ENCODE assay signal across 14 cellular contexts in genomic region chr1:204463125-204464060, GRCh38. TPM values are rescaled to one million over a fixed set of nuclear protein-coding genes. Genes with fewer than 3 reads are reported as not detected.
DNase-seq lines count a peak whose midpoint lies in the region; ATAC-seq and TF ChIP-seq lines count a peak whose summit lies in the region.
"Had no signal": no experiment of that assay in that cellular context is flagged by ENCODE, and none has a peak within 500 bp of the region (broad histone marks: within the 10 kb centered on the region; RNA-seq: fewer than 3 reads in every experiment).

No MANE protein-coding gene starts in this region.

- intact Hi-C loops in activated CD4-positive, alpha-beta T cell treated with anti-CD3 and anti-CD28 coated beads, Interleukin-2, amount 10 ng/mL, durations not matched to agents 24 days and 14 days (cut with micrococcal nuclease): no loop called here

- H3K9me3 ChIP-seq in lung (ENCODE audit: control insufficient read depth in 2 of 2, insufficient read depth in 1 of 2, low read length in 1 of 2): no peaks in the 10 kb centered on the region

- no peak overlapping the region for H3K4me3 Mint-ChIP-seq in activated CD4-positive, alpha-beta T cell treated with anti-CD3 and anti-CD28 coated beads, Interleukin-2, amount 10 ng/mL, durations not matched to agents 24 days and 14 days

- H3K36me3 Mint-ChIP-seq in activated CD4-positive, alpha-beta T cell treated with anti-CD3 and anti-CD28 coated beads, Interleukin-2, amount 10 ng/mL, durations not matched to agents 24 days and 14 days (ENCODE audit: low read depth): peaks cover 48% of the 10 kb centered on the region

- peaks cover 0 to 26% of the 10 kb centered on the region in 2 donors for H3K36me3 ChIP-seq in lung (ENCODE audit: control insufficient read depth in 2 of 2, insufficient read depth in 2 of 2, low read length in 2 of 2)

- ATAC-seq in lung (ENCODE audit: insufficient read depth, low FRiP score) (no peak), GM19328 (IDR thresholded peaks at IDR 0.05; ENCODE audit: unreplicated experiment) (no peak)

- WGBS in lung, 2 donors: 69 to 73% methylated on average over 10 of the region's 10 CpGs

- no peaks in the 10 kb centered on the region for H3K9me3 Mint-ChIP-seq in activated CD4-positive, alpha-beta T cell treated with anti-CD3 and anti-CD28 coated beads, Interleukin-2, amount 10 ng/mL, durations not matched to agents 24 days and 14 days
- H3K9me3 Mint-ChIP-seq: immature natural killer cell had no signal

- peaks cover 54% of the 10 kb centered on the region for H3K4me1 Mint-ChIP-seq in activated CD4-positive, alpha-beta T cell treated with anti-CD3 and anti-CD28 coated beads, Interleukin-2, amount 10 ng/mL, durations not matched to agents 24 days and 14 days

- no peaks in the 10 kb centered on the region for H3K27me3 ChIP-seq in lung (ENCODE audit: control insufficient read depth, insufficient read depth)

- DNase-seq in activated CD4-positive, alpha-beta T cell treated with anti-CD3 and anti-CD28 coated beads, Interleukin-2, amount 10 ng/mL, durations not matched to agents 24 days and 14 days: no peak
- DNase-seq in activated CD4-positive, alpha-beta T cell treated with anti-CD3 and anti-CD28 coated beads, Interleukin-2, amount 50 U/mL, for 1 hour: no peak
- DNase-seq in caudate nucleus (lab: John Stamatoyannopoulos, UW): no peak
- no peak for DNase-seq in lung (ENCODE audit: low spot score)
- no peak for DNase-seq in DMS153 (lab: John Stamatoyannopoulos, UW)
- DNase-seq in DMS53 (lab: John Stamatoyannopoulos, UW): no peak
- DNase-seq: activated CD4-positive, alpha-beta T cell treated with anti-CD3 and anti-CD28 coated beads for 4 hours; GF-D8; immature natural killer cell; KG1; NCI-H2171; occipital lobe had no signal

- H3K27ac ChIP-seq in caudate nucleus (ENCODE audit: low read depth, low read length) (peak overlapping the region; percentile 98), lung (ENCODE audit: low read depth in 1 of 2, low read length in 1 of 2) (peak overlapping the region; percentile 34 to 79), temporal lobe (ENCODE audit: low read depth, low read length) (peak overlapping the region; percentile 98)

- H3K4me3 ChIP-seq in lung: no peak overlapping the region

- TF ChIP-seq CTCF in lung (IDR thresholded peaks at IDR 0.05; ENCODE audit: control extremely low read depth, extremely low read depth): no peak

- peaks cover 25 to 34% of the 10 kb centered on the region in 2 donors for H3K4me1 ChIP-seq in lung (ENCODE audit: control insufficient read depth in 2 of 2, insufficient read depth in 2 of 2, low read length in 2 of 2)

- H3K27ac Mint-ChIP-seq in activated CD4-positive, alpha-beta T cell treated with anti-CD3 and anti-CD28 coated beads, Interleukin-2, amount 10 ng/mL, durations not matched to agents 24 days and 14 days: peak overlapping the region; percentile 3

- H3K27me3 Mint-ChIP-seq in activated CD4-positive, alpha-beta T cell treated with anti-CD3 and anti-CD28 coated beads, Interleukin-2, amount 10 ng/mL, durations not matched to agents 24 days and 14 days: no peaks in the 10 kb centered on the region

RNA-seq across cellular contexts. Expression of gene PIK3C2B, which starts 31.2 kb away (rescaled TPM):
- 22.7 and 23.6 TPM in 2 replicates for total RNA-seq in activated CD4-positive, alpha-beta T cell treated with anti-CD3 and anti-CD28 coated beads, Interleukin-2, amount 10 ng/mL, durations not matched to agents 24 days and 14 days
- total RNA-seq in lung: 10 to 100 TPM; 36.9 to 37.6 TPM
- 10 to 100 TPM; 11.9 to 13.2 TPM for polyA plus RNA-seq in lung
- total RNA-seq in temporal lobe: 33.2 TPM

RNA-seq across cellular contexts. Expression of gene PPP1R15B, which starts 51.8 kb away (rescaled TPM):
- total RNA-seq in activated CD4-positive, alpha-beta T cell treated with anti-CD3 and anti-CD28 coated beads, Interleukin-2, amount 10 ng/mL, durations not matched to agents 24 days and 14 days: 70.9 and 74.0 TPM in 2 replicates
- 10 to 100 TPM; 43.9 to 57.0 TPM for total RNA-seq in lung
- 10 to 100 TPM; 14.6 to 29.8 TPM for polyA plus RNA-seq in lung
- total RNA-seq in temporal lobe: 37.9 TPM

RNA-seq across cellular contexts. Expression of gene MDM4, which starts 52.8 kb away (rescaled TPM):
- 81.5 and 85.5 TPM in 2 replicates for total RNA-seq in activated CD4-positive, alpha-beta T cell treated with anti-CD3 and anti-CD28 coated beads, Interleukin-2, amount 10 ng/mL, durations not matched to agents 24 days and 14 days
- total RNA-seq in lung (100 to 1,000 TPM in 1 of 2 donors, 10 to 100 TPM in 1; 62.1 to 138 TPM), temporal lobe (46.0 TPM)
- polyA plus RNA-seq in lung: 10 to 100 TPM in 1 of 2 donors, 1 to 10 TPM in 1; 5.6 to 15.6 TPM
